Comparison of ENCODE assay signal across 8 cellular contexts in the genomic region with DNA sequence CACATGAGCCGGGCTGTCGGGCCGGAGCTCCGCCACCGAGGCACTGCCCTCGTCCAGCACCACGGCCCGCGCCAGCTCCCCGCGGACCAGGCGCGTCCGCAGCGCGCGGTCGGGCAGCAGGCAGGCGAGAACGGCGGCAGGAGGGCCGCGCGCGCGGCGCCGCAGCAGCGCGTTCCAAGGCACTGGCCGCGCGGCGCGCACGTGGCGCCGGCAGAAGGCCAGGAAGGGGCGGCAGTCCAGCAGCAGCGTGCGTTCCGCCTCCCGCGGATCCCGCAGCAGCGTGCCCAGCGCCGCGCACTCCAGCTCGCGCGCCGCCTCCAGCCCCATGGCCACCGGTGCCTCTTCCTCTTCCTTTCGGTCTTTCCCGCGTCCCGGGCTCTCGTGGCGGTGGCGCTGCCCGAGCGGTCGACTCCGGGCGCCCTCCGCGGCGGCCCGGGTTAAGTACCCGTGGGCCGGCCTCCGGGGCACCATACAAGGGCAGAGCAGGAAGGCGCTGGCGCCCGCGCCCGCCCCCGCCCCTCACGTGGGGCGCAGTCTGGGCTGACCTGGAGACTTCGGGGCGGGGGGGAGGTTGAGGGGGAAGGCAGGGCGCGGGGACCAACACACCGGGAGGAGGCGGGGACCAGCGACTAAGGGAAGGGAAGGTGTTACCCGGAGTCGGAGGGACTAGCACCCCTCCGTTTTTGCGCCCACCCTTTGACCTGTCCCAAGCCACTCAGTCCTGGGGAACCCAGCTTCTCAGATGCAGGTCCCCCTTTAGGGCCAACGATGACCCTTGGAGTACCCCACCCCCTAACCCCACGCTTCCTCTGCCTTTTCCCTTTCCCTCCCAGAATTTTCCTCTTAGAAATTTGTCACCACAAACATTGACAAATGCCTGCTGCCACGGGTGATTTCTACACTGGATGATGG.
DNase-seq lines count a peak whose midpoint lies in the region; ATAC-seq and TF ChIP-seq lines count a peak whose summit lies in the region.

Gene DUSP2, minus strand, starts transcription at position 413 of the 912 bp plus-strand sequence. Its CDS starts 86 bp downstream, at position 327.

- H3K4me1 ChIP-seq in muscle layer of colon (ENCODE audit: insufficient read depth, low read length), result peaks cover 11% of the 10 kb centered on the region

- H3K9me3 ChIP-seq in muscle layer of colon (ENCODE audit: low read length), result no peaks in the 10 kb centered on the region

- no peak within 1 kb of the TSS for H3K27ac ChIP-seq in muscle layer of colon (ENCODE audit: low read depth, low read length)

- DNase-seq in AG09309 (ENCODE audit: low read depth) (no peak), NK-92 (lab: John Stamatoyannopoulos, UW; ENCODE audit: unreplicated experiment) (peak; percentile 19), activated T-cell treated with anti-CD3 and anti-CD28 coated beads for 1 hour (ENCODE audit: low read depth) (peak; percentile 90), erythroblast (lab: John Stamatoyannopoulos, UW) (peak; percentile 83 to 85)
- DNase-seq in stimulated activated CD8-positive, alpha-beta memory T cell treated with anti-CD3 and anti-CD28 coated beads, Interleukin-7, amount 100 ng/mL, for 24 hours (ENCODE audit: low read depth), result peak; percentile 82

- peak; percentile 43 for ATAC-seq in GM18868 (IDR thresholded peaks at IDR 0.05; ENCODE audit: unreplicated experiment)
- ATAC-seq in HG03097 (IDR thresholded peaks at IDR 0.05; ENCODE audit: low FRiP score, unreplicated experiment), result peak; percentile 45

- H3K4me3 ChIP-seq in AG09309 (ENCODE audit: control insufficient read depth, low read depth, low read length) (peak within 1 kb of the TSS; percentile 38), muscle layer of colon (ENCODE audit: low read depth in 1 of 2, low read length in 2 of 2) (peak within 1 kb of the TSS; percentile 43 to 57)

- TF ChIP-seq POLR2A in erythroblast (IDR thresholded peaks at IDR 0.05; ENCODE audit: low read length), result peak; percentile 86

- no peaks in the 10 kb centered on the region for H3K27me3 ChIP-seq in muscle layer of colon (ENCODE audit: control insufficient read depth in 1 of 2, insufficient read depth in 2 of 2, low read length in 2 of 2)

- TF ChIP-seq CTCF in AG09309 (IDR thresholded peaks at IDR 0.05; ENCODE audit: control insufficient read depth, insufficient read depth, low read depth, low read length, missing control alignments), result no peak

- no peak within 1 kb of the TSS for H3K9ac ChIP-seq in muscle layer of colon (ENCODE audit: low read length)

- no peaks in the 10 kb centered on the region for H3K36me3 ChIP-seq in muscle layer of colon (ENCODE audit: insufficient read depth, low read length)
